In genomic region chr10:12042409-12042796, GRCh38 we compare ENCODE assay signal across 8 cellular contexts. TPM values are rescaled to one million over a fixed set of nuclear protein-coding genes. Genes with fewer than 3 reads are reported as not detected.
DNase-seq lines count a peak whose midpoint lies in the region; ATAC-seq and TF ChIP-seq lines count a peak whose summit lies in the region.

No MANE protein-coding gene starts in this region.

- H3K4me1 ChIP-seq in heart right ventricle, result peaks cover 0 to 23% (median 17%) of the 10 kb centered on the region in 9 donors

- H3K27me3 Mint-ChIP-seq in CD14-positive monocyte (ENCODE audit: low read depth in 3 of 3), result no peaks in the 10 kb centered on the region

- peak overlapping the region in 6 of 7 donors; percentile 80 to 100 (median 100) for H3K27ac Mint-ChIP-seq in CD14-positive monocyte

- no peaks in the 10 kb centered on the region for H3K36me3 ChIP-seq in heart right ventricle

- intact Hi-C loops in CD14-positive monocyte (cut with micrococcal nuclease), result loop anchor here (2.0 to 10.0 kb wide), 4 partner anchors 26 to 155 kb away; partner anchors contain the start of genes CDC123 (in 2 of the 2), NUDT5 (in 2 of the 2), DHTKD1 (in 1 of the 2) and SEC61A2 (in 1 of the 2)
- intact Hi-C loops in heart right ventricle (cut with DNase I), result loop anchor here in 1 of 10 donors (2.0 kb wide), 1 partner anchor 26 kb away; the partner anchor contains the start of gene DHTKD1
- intact Hi-C loops in sciatic nerve (cut with DNase I), result no loop called here

- no peaks in the 10 kb centered on the region for H3K9me3 ChIP-seq in heart right ventricle

- no peak for TF ChIP-seq CTCF in CD14-positive monocyte (IDR thresholded peaks at IDR 0.05)
- no peak for TF ChIP-seq CTCF in heart right ventricle (IDR thresholded peaks at IDR 0.05)

- peaks cover 2 to 5% of the 10 kb centered on the region in 2 donors for H3K36me3 Mint-ChIP-seq in CD14-positive monocyte

- H3K27me3 ChIP-seq in heart right ventricle, result no peaks in the 10 kb centered on the region

- WGBS in heart right ventricle, 2 donors, result 1 to 2% methylated on average over 31 of the region's 31 CpGs

- peak overlapping the region; percentile 90 to 100 (median 98) for H3K27ac ChIP-seq in heart right ventricle

- DNase-seq in CD14-positive monocyte (ENCODE audit: low spot score), result no peak
- peak; percentile 15 for DNase-seq in NCI-H226
- peak; percentile 44 for DNase-seq in activated gamma-delta T cell treated with anti-CD3 and anti-CD28 coated beads, Interleukin-2, amount 50 U/mL, for 16 hours (ENCODE audit: low read depth)
- peak; percentile 38 to 51 for DNase-seq in heart right ventricle
- DNase-seq in sciatic nerve (ENCODE audit: low spot score), result peak; percentile 79
- DNase-seq in HuH-7 (ENCODE audit: low spot score), result no peak
- DNase-seq in NCI-H774 (lab: John Stamatoyannopoulos, UW), result no peak

- H3K4me3 ChIP-seq in heart right ventricle, result peak overlapping the region; percentile 94 to 100 (median 98)

- peaks cover 0 to 3% (median 0%) of the 10 kb centered on the region in 7 donors for H3K9me3 Mint-ChIP-seq in CD14-positive monocyte

- peak overlapping the region; percentile 90 to 93 for H3K4me3 Mint-ChIP-seq in CD14-positive monocyte

- ATAC-seq in GM21528 (IDR thresholded peaks at IDR 0.05; ENCODE audit: low FRiP score, unreplicated experiment), result peak; percentile 4
- ATAC-seq in heart right ventricle, result peak; percentile 3 to 50 (median 20)
- ATAC-seq in sciatic nerve, result peak; percentile 18

- H3K4me1 Mint-ChIP-seq in CD14-positive monocyte, result peaks cover 35% of the 10 kb centered on the region

RNA-seq across cellular contexts. Expression of gene UPF2, which starts 0.2 kb away (rescaled TPM):
- polyA plus RNA-seq in CD14-positive monocyte (1 to 10 TPM; 2.7 to 4.3 TPM), heart right ventricle (10 to 100 TPM in 1 of 2 donors, 1 to 10 TPM in 1; 7.9 to 13.4 TPM)
- total RNA-seq in heart right ventricle (10 to 100 TPM; 12.1 to 20.2 (median 16.0) TPM), sciatic nerve (29.4 TPM)

RNA-seq across cellular contexts. Expression of gene DHTKD1, which starts 26.4 kb away (rescaled TPM):
- 10 to 100 TPM in 1 of 2 donors, 1 to 10 TPM in 1; 7.0 to 12.1 TPM for polyA plus RNA-seq in CD14-positive monocyte
- 10 to 100 TPM; 13.7 to 44.0 (median 31.0) TPM for total RNA-seq in heart right ventricle
- 10 to 100 TPM; 10.8 to 11.6 TPM for polyA plus RNA-seq in heart right ventricle
- 25.3 TPM for total RNA-seq in sciatic nerve

Comparison
In these comparisons a context has a peak if more than half of its experiments do, and no peak if none do; other contexts are left out.
1. DNase-seq: peak in NCI-H226 (single experiment), activated gamma-delta T cell treated with anti-CD3 and anti-CD28 coated beads, Interleukin-2, amount 50 U/mL, for 16 hours (single experiment), heart right ventricle (2 of 2) and sciatic nerve (single experiment); none in CD14-positive monocyte (single experiment), HuH-7 (single experiment) and NCI-H774 (single experiment).
2. Peak in every context shown above with its lines, with median percentiles within 50 percentile points of each other: ATAC-seq.